In the genomic region with DNA sequence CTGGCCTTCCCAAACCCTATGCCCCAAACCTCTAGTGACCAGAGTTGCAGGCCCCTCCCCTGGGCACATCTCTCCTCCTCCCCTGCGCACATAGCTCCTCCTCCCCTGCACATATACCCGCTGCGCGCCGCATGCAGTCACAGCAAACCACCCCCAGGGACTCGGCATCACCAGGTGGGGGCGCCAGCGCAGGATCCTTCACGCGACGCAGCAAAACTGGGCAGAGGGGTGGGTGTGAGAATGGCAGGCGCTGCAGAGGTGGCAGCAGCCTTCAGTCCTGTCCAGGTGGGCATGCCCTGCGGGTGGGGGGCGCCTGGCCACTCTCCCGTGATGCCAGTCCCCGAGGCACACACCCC, we compare ENCODE assay signal across 8 cellular contexts. TPM values are rescaled to one million over a fixed set of nuclear protein-coding genes. Genes with fewer than 3 reads are reported as not detected.
DNase-seq lines count a peak whose midpoint lies in the region; ATAC-seq and TF ChIP-seq lines count a peak whose summit lies in the region.

No MANE protein-coding gene starts in this region.

- H3K27ac ChIP-seq in Karpas-422 (ENCODE audit: low read length) (peak overlapping the region; percentile 58), right cardiac atrium (ENCODE audit: low read length) (no peak overlapping the region)

- DNase-seq in AG09319 (ENCODE audit: extremely low read depth, low read depth) (no peak), GM19238 (ENCODE audit: insufficient read length, low spot score) (peak; percentile 87), Karpas-422 (peak; percentile 98), T-helper 1 cell (peak; percentile 81 to 94 (median 89)), amniotic epithelial cell (ENCODE audit: low read depth) (peak; percentile 69), right cardiac atrium (peak; percentile 77 to 90 (median 90)), retinal pigment epithelial cell (ENCODE audit: low read depth) (peak; percentile 48)

- ATAC-seq in right cardiac atrium (peak; percentile 16 to 31), HG03457 (IDR thresholded peaks at IDR 0.05; ENCODE audit: unreplicated experiment) (no peak)

- no peaks in the 10 kb centered on the region for H3K27me3 ChIP-seq in Karpas-422 (ENCODE audit: low read length)
- H3K27me3 ChIP-seq in right cardiac atrium (ENCODE audit: control insufficient read depth, insufficient read depth), result no peaks in the 10 kb centered on the region

- no peaks in the 10 kb centered on the region for H3K79me2 ChIP-seq in Karpas-422 (ENCODE audit: low read length)

- peak overlapping the region; percentile 79 for H3K9ac ChIP-seq in Karpas-422 (ENCODE audit: low read length)

- no peaks in the 10 kb centered on the region for H3K9me2 ChIP-seq in Karpas-422 (replicated peaks; ENCODE audit: insufficient read depth, low read length)

- intact Hi-C loops in right cardiac atrium (cut with DNase I), result no loop called here

- H4K20me1 ChIP-seq in Karpas-422 (ENCODE audit: insufficient read depth, low read depth, low read length), result peaks cover 11% of the 10 kb centered on the region; the same call in 1 of the 2 replicates

- TF ChIP-seq CTCF in AG09319 (IDR thresholded peaks at IDR 0.05; ENCODE audit: low read depth, low read length), result peak; percentile 46
- peak; percentile 87 for TF ChIP-seq CTCF in retinal pigment epithelial cell (conservative IDR thresholded peaks at IDR 0.05; ENCODE audit: low read depth, low read length)

- H3K4me2 ChIP-seq in Karpas-422 (ENCODE audit: low read depth, low read length, poor library complexity, severe bottlenecking), result peak overlapping the region; percentile 97

- peak overlapping the region; percentile 65; the same call in 1 of the 2 replicates for H2AFZ ChIP-seq in Karpas-422 (ENCODE audit: low read length)

- H3K4me3 ChIP-seq in Karpas-422 (ENCODE audit: low read length), result peak overlapping the region; percentile 77
- H3K4me3 ChIP-seq in right cardiac atrium (ENCODE audit: low read length), result no peak overlapping the region
- H3K4me3 ChIP-seq in retinal pigment epithelial cell (ENCODE audit: low read length), result peak overlapping the region; percentile 27

- H3K9me3 ChIP-seq in Karpas-422 (ENCODE audit: low read length) (no peaks in the 10 kb centered on the region), right cardiac atrium (ENCODE audit: control insufficient read depth, low read length) (no peaks in the 10 kb centered on the region)

- H3K36me3 ChIP-seq in Karpas-422 (ENCODE audit: insufficient read depth, low read length), result no peaks in the 10 kb centered on the region

- peaks cover 33% of the 10 kb centered on the region for H3K4me1 ChIP-seq in Karpas-422 (ENCODE audit: low read length)
- peaks cover 10% of the 10 kb centered on the region for H3K4me1 ChIP-seq in right cardiac atrium (ENCODE audit: control insufficient read depth, insufficient read depth, low read length)

- WGBS in right cardiac atrium, result 23% methylated on average over 16 of the region's 16 CpGs

RNA-seq across cellular contexts. Expression of a gene that starts 5.6 kb away (rescaled TPM):
- 0.79 and 1.8 TPM in 2 replicates for total RNA-seq in Karpas-422 (2014; rRNA removed; shearing (Covaris generic); ENCODE audit: low replicate concordance)
- 100 to 1,000 TPM in 3 of 4 donors, 10 to 100 TPM in 1; 93.5 to 148 (median 113) TPM for total RNA-seq in right cardiac atrium
- 98.5 TPM for polyA plus RNA-seq in right cardiac atrium

RNA-seq across cellular contexts. Expression of a gene that starts 24.2 kb away (rescaled TPM):
- 3.5 and 10.9 TPM in 2 replicates for total RNA-seq in Karpas-422 (2014; rRNA removed; shearing (Covaris generic); ENCODE audit: low replicate concordance)
- 10 to 100 TPM in 1 of 4 donors, 1 to 10 TPM in 3; 5.4 to 11.0 (median 7.4) TPM for total RNA-seq in right cardiac atrium
- polyA plus RNA-seq in right cardiac atrium, result 5.0 TPM

RNA-seq across cellular contexts. Expression of a gene that starts 27.7 kb away (rescaled TPM):
- 58.7 and 71.5 TPM in 2 replicates for total RNA-seq in Karpas-422 (2014; rRNA removed; shearing (Covaris generic); ENCODE audit: low replicate concordance)
- total RNA-seq in right cardiac atrium, result 10 to 100 TPM; 31.4 to 37.8 (median 34.8) TPM
- 25.5 TPM for polyA plus RNA-seq in right cardiac atrium

RNA-seq across cellular contexts. Expression of a gene that starts 48.6 kb away (rescaled TPM):
- 43.8 and 122 TPM in 2 replicates for total RNA-seq in Karpas-422 (2014; rRNA removed; shearing (Covaris generic); ENCODE audit: low replicate concordance)
- 10 to 100 TPM; 30.6 to 45.3 (median 38.3) TPM for total RNA-seq in right cardiac atrium
- polyA plus RNA-seq in right cardiac atrium, result 53.0 TPM

RNA-seq across cellular contexts. Expression of a gene that starts 50.3 kb away (rescaled TPM):
- total RNA-seq in Karpas-422 (2014; rRNA removed; shearing (Covaris generic); ENCODE audit: low replicate concordance), result 9.0 and 17.4 TPM in 2 replicates
- total RNA-seq in right cardiac atrium, result 1 to 10 TPM; 6.6 to 7.5 (median 7.3) TPM
- polyA plus RNA-seq in right cardiac atrium, result 5.2 TPM

Comparison
In these comparisons a context has a peak if more than half of its experiments do, and no peak if none do; other contexts are left out.
1. RNA of a gene that starts 5.6 kb away (total RNA-seq): 93.5 to 148 TPM in right cardiac atrium; 0.79 to 1.8 TPM in Karpas-422; every median in the first group is over 10 times any median in the second.